7 cellular contexts compared by ENCODE assay signal in genomic region chr6:155273438-155273837, GRCh38. TPM values are rescaled to one million over a fixed set of nuclear protein-coding genes. Genes with fewer than 3 reads are reported as not detected.
DNase-seq lines count a peak whose midpoint lies in the region; ATAC-seq and TF ChIP-seq lines count a peak whose summit lies in the region.

No MANE protein-coding gene starts in this region.

- POLR2A ChIA-PET in HCT116 (lab: Charles Lee) (no interaction called here), PC-3 (lab: Charles Lee; ENCODE audit: unreplicated experiment) (no interaction called here)

- H3K9me3 ChIP-seq in HCT116 (ENCODE audit: control insufficient read depth in 1 of 2, insufficient read depth in 1 of 2, low read depth in 1 of 2, low read length in 2 of 2): no peaks in the 10 kb centered on the region
- no peaks in the 10 kb centered on the region for H3K9me3 ChIP-seq in smooth muscle cell (replicated peaks; ENCODE audit: low read depth)
- no peaks in the 10 kb centered on the region for H3K9me3 ChIP-seq in PC-3 (ENCODE audit: low read length)

- H3K4me3 Mint-ChIP-seq in activated T-helper 17 cell treated with anti-CD3 and anti-CD28 coated beads, Interleukin-2, amount 50 U/mL, for 72 hours: no peak overlapping the region
- peak overlapping the region; percentile 66 for H3K4me3 Mint-ChIP-seq in glutamatergic neuron (ENCODE audit: unreplicated experiment)

- H3K4me2 ChIP-seq in HCT116 (ENCODE audit: low read length) (no peak overlapping the region), smooth muscle cell (peak overlapping the region; percentile 48), PC-3 (ENCODE audit: low read length) (no peak overlapping the region)

- H2AFZ ChIP-seq in HCT116 (ENCODE audit: low read depth, low read length, poor library complexity, severe bottlenecking): no peak overlapping the region
- H2AFZ ChIP-seq in smooth muscle cell (ENCODE audit: low read depth): no peak overlapping the region
- H2AFZ ChIP-seq in PC-3 (ENCODE audit: low read length): no peak overlapping the region

- ATAC-seq in HCT116 (peak; percentile 38; the same call in 1 of the 2 replicates), PC-3 (no peak)
- no peak for ATAC-seq in activated T-helper 17 cell treated with anti-CD3 and anti-CD28 coated beads, Interleukin-2, amount 50 U/mL, for 72 hours (replicated peaks)

- H3K9ac ChIP-seq in HCT116 (ENCODE audit: low read length) (no peak overlapping the region), smooth muscle cell (ENCODE audit: low read depth) (no peak overlapping the region), PC-3 (ENCODE audit: low read length) (no peak overlapping the region)

- TF ChIP-seq RAD21 in HCT116 (IDR thresholded peaks at IDR 0.05; ENCODE audit: low read depth): no peak

- intact Hi-C loops in HCT116 (cut with micrococcal nuclease): no loop called here
- intact Hi-C loops in PC-3 (cut with micrococcal nuclease): no loop called here

- H3K9me3 Mint-ChIP-seq in activated T-helper 17 cell treated with anti-CD3 and anti-CD28 coated beads, Interleukin-2, amount 50 U/mL, for 72 hours: no peaks in the 10 kb centered on the region
- peaks cover 3% of the 10 kb centered on the region for H3K9me3 Mint-ChIP-seq in glutamatergic neuron (ENCODE audit: unreplicated experiment)

- H3K27me3 ChIP-seq in HCT116 (ENCODE audit: insufficient read depth, low read length) (no peaks in the 10 kb centered on the region), smooth muscle cell (ENCODE audit: low read depth) (no peaks in the 10 kb centered on the region), PC-3 (ENCODE audit: low read length) (no peaks in the 10 kb centered on the region)

- H3K4me3 ChIP-seq in HCT116 (replicated peaks in 1 of 2; ENCODE audit: low read depth in 1 of 2, low read length in 2 of 2): no peak overlapping the region
- no peak overlapping the region for H3K4me3 ChIP-seq in smooth muscle cell
- no peak overlapping the region for H3K4me3 ChIP-seq in PC-3 (ENCODE audit: low read length)

- H3K36me3 Mint-ChIP-seq in activated T-helper 17 cell treated with anti-CD3 and anti-CD28 coated beads, Interleukin-2, amount 50 U/mL, for 72 hours (ENCODE audit: low read depth): peaks cover 63% of the 10 kb centered on the region
- H3K36me3 Mint-ChIP-seq in glutamatergic neuron (ENCODE audit: unreplicated experiment): no peaks in the 10 kb centered on the region

- H3K4me1 Mint-ChIP-seq in activated T-helper 17 cell treated with anti-CD3 and anti-CD28 coated beads, Interleukin-2, amount 50 U/mL, for 72 hours: peaks cover 18% of the 10 kb centered on the region
- peaks cover 41% of the 10 kb centered on the region for H3K4me1 Mint-ChIP-seq in glutamatergic neuron (ENCODE audit: low read depth, unreplicated experiment)

- H3K27me3 Mint-ChIP-seq in activated T-helper 17 cell treated with anti-CD3 and anti-CD28 coated beads, Interleukin-2, amount 50 U/mL, for 72 hours: no peaks in the 10 kb centered on the region
- H3K27me3 Mint-ChIP-seq in glutamatergic neuron (ENCODE audit: unreplicated experiment): no peaks in the 10 kb centered on the region

- H3K79me2 ChIP-seq in HCT116 (ENCODE audit: insufficient read depth, low read length): no peaks in the 10 kb centered on the region; the same call in 1 of the 2 replicates
- H3K79me2 ChIP-seq in smooth muscle cell (ENCODE audit: low read depth): peaks cover 4% of the 10 kb centered on the region
- H3K79me2 ChIP-seq in PC-3 (ENCODE audit: low read length): no peaks in the 10 kb centered on the region

- H4K20me1 ChIP-seq in HCT116 (ENCODE audit: insufficient read depth) (no peaks in the 10 kb centered on the region), smooth muscle cell (ENCODE audit: low read depth) (no peaks in the 10 kb centered on the region), PC-3 (ENCODE audit: low read length) (no peaks in the 10 kb centered on the region)

- no peak overlapping the region for H3K27ac ChIP-seq in HCT116 (ENCODE audit: low read depth, low read length)
- peak overlapping the region; percentile 72 for H3K27ac ChIP-seq in smooth muscle cell (ENCODE audit: low read depth)
- no peak overlapping the region for H3K27ac ChIP-seq in PC-3 (ENCODE audit: low read length)

- RAD21 ChIA-PET in HCT116 (lab: Charles Lee; ENCODE audit: low non-redundant PET in 1 of 2, low total read pairs in 2 of 2, uncharacterized antibody in 2 of 2, unreplicated experiment in 2 of 2): no interaction called here

- 7% methylated on average over 3 of the region's 3 CpGs for WGBS in smooth muscle cell (ENCODE audit: low lambda C conversion rate)

- TF ChIP-seq CTCF in HCT116 (IDR thresholded peaks at IDR 0.05 in 2 of 3, conservative IDR thresholded peaks at IDR 0.05 in 1 of 3; ENCODE audit: borderline replicate concordance in 1 of 3, insufficient read depth in 1 of 3, low read depth in 2 of 3, low read length in 2 of 3) (no peak), glutamatergic neuron (IDR thresholded peaks at IDR 0.05; ENCODE audit: partially characterized antibody, unreplicated experiment) (no peak), smooth muscle cell (IDR thresholded peaks at IDR 0.05; ENCODE audit: borderline replicate concordance, insufficient read depth, poor library complexity, severe bottlenecking) (no peak), PC-3 (conservative IDR thresholded peaks at IDR 0.05; ENCODE audit: low read depth, low read length) (no peak)

- peaks cover 30% of the 10 kb centered on the region for H3F3A ChIP-seq in smooth muscle cell (ENCODE audit: low read depth)
- H3F3A ChIP-seq in PC-3 (ENCODE audit: low read length, unreplicated experiment): no peaks in the 10 kb centered on the region

- H3K9me2 ChIP-seq in HCT116 (ENCODE audit: insufficient read depth) (no peaks in the 10 kb centered on the region), PC-3 (replicated peaks; ENCODE audit: low read length) (no peaks in the 10 kb centered on the region)

- no peak for DNase-seq in HCT116 (ENCODE audit: low read depth, low spot score)
- DNase-seq in glutamatergic neuron: no peak
- no peak for DNase-seq in smooth muscle cell (lab: John Stamatoyannopoulos, UW; ENCODE audit: unreplicated experiment)
- DNase-seq in PC-3: no peak
- no peak for DNase-seq in NCI-H345 treated with DMSO at 0.1 percent for 48 hours (lab: John Stamatoyannopoulos, UW; ENCODE audit: unreplicated experiment)
- DNase-seq in NCI-H2029 treated with DMSO at 0.1 percent for 48 hours (lab: John Stamatoyannopoulos, UW): no peak

- H3K4me1 ChIP-seq in HCT116 (ENCODE audit: control insufficient read depth in 1 of 2, insufficient read depth in 2 of 2, low read length in 2 of 2) (peaks cover 5 to 13% of the 10 kb centered on the region in 2 experiments), smooth muscle cell (ENCODE audit: low read depth) (peaks cover 56% of the 10 kb centered on the region), PC-3 (ENCODE audit: insufficient read depth, low read length) (peaks cover 8% of the 10 kb centered on the region)

- H3K27ac Mint-ChIP-seq in activated T-helper 17 cell treated with anti-CD3 and anti-CD28 coated beads, Interleukin-2, amount 50 U/mL, for 72 hours: peak overlapping the region; percentile 9
- H3K27ac Mint-ChIP-seq in glutamatergic neuron (ENCODE audit: unreplicated experiment): peak overlapping the region; percentile 96

- CTCF ChIA-PET in HCT116 (lab: Charles Lee) (no interaction called here), PC-3 (lab: Charles Lee) (no interaction called here)

- no peak for TF ChIP-seq POLR2A in HCT116 (IDR thresholded peaks at IDR 0.05; ENCODE audit: borderline replicate concordance, extremely low read depth, insufficient read depth, insufficient read length)

- BruUV-seq in HCT116 (replicated peaks; lab: Mats Ljungman, UMichigan) (no TSS peak), PC-3 (replicated peaks; lab: Mats Ljungman, UMichigan) (no TSS peak)

- peaks cover 0 to 5% of the 10 kb centered on the region in 2 experiments; a peak in 1 of 4 replicates for H3K36me3 ChIP-seq in HCT116 (ENCODE audit: control insufficient read depth in 1 of 2, insufficient read depth in 2 of 2, low read length in 2 of 2)
- H3K36me3 ChIP-seq in smooth muscle cell (ENCODE audit: low read depth): no peaks in the 10 kb centered on the region
- H3K36me3 ChIP-seq in PC-3 (ENCODE audit: low read depth, low read length): no peaks in the 10 kb centered on the region; the same call in 1 of the 2 replicates

TF ChIP-seq in HCT116, 20 proteins besides CTCF, POLR2A, EP300 and RAD21 (continues in another document):
- no peak for TF ChIP-seq EZH2phosphoT487 (IDR thresholded peaks at IDR 0.05; ENCODE audit: borderline replicate concordance)
- no peak for TF ChIP-seq EZH2 (IDR thresholded peaks at IDR 0.05)
- TF ChIP-seq ZBTB33 (IDR thresholded peaks at IDR 0.05; ENCODE audit: extremely low read depth, insufficient replicate concordance, low read length): no peak
- TF ChIP-seq ZNF274 (IDR thresholded peaks at IDR 0.05; ENCODE audit: low read depth, low read length): no peak

RNA-seq across cellular contexts. Expression of gene CLDN20, which starts 9.6 kb away (rescaled TPM):
- not detected for total RNA-seq in HCT116 (2021; ENCODE audit: unreplicated experiment)
- polyA plus RNA-seq in HCT116 (2012): 0.39 and 0.55 TPM in 2 replicates
- total RNA-seq in activated T-helper 17 cell treated with anti-CD3 and anti-CD28 coated beads, Interleukin-2, amount 50 U/mL, for 72 hours: not detected
- not detected for total RNA-seq in glutamatergic neuron (ENCODE audit: unreplicated experiment)
- total RNA-seq in smooth muscle cell: not detected in 2 replicates
- polyA plus RNA-seq in smooth muscle cell: not detected in 2 replicates
- not detected in 2 replicates for total RNA-seq in PC-3 (2014; rRNA removed)

RNA-seq across cellular contexts. Expression of gene TFB1M, which starts 40.8 kb away (rescaled TPM):
- total RNA-seq in HCT116 (2021; ENCODE audit: unreplicated experiment) (43.8 TPM), glutamatergic neuron (ENCODE audit: unreplicated experiment) (36.8 TPM), smooth muscle cell (12.9 and 16.9 TPM in 2 replicates), PC-3 (2014; rRNA removed) (23.1 and 25.6 TPM in 2 replicates)
- polyA plus RNA-seq in HCT116 (2012): 22.3 and 23.1 TPM in 2 replicates
- 10 to 100 TPM; 38.6 to 48.9 TPM for total RNA-seq in activated T-helper 17 cell treated with anti-CD3 and anti-CD28 coated beads, Interleukin-2, amount 50 U/mL, for 72 hours
- polyA plus RNA-seq in smooth muscle cell: 12.1 and 14.7 TPM in 2 replicates
